Comparison of ENCODE assay signal across 13 cellular contexts in genomic region chr11:96329419-96329818, GRCh38. TPM values are rescaled to one million over a fixed set of nuclear protein-coding genes. Genes with fewer than 3 reads are reported as not detected.
DNase-seq lines count a peak whose midpoint lies in the region; ATAC-seq and TF ChIP-seq lines count a peak whose summit lies in the region.
"Had no signal": no experiment of that assay in that cellular context is flagged by ENCODE, and none has a peak within 500 bp of the region (broad histone marks: within the 10 kb centered on the region; RNA-seq: fewer than 3 reads in every experiment).

No MANE protein-coding gene starts in this region.

- H3K9me3 ChIP-seq in testis = no peaks in the 10 kb centered on the region
- H3K9me3 ChIP-seq: esophagus muscularis mucosa had no signal

- H3K27me3 Mint-ChIP-seq in naive thymus-derived CD8-positive, alpha-beta T cell = no peaks in the 10 kb centered on the region
- H3K27me3 Mint-ChIP-seq: CD4-positive, alpha-beta memory T cell had no signal

- peaks cover 44 to 93% (median 85%) of the 10 kb centered on the region in 4 donors for H3K4me1 Mint-ChIP-seq in naive thymus-derived CD8-positive, alpha-beta T cell

- H3K36me3 Mint-ChIP-seq in activated naive CD4-positive, alpha-beta T cell treated with anti-CD3 and anti-CD28 coated beads, Interleukin-2, amount 50 U/mL, for 72 hours = peaks cover 0 to 38% of the 10 kb centered on the region in 2 donors
- peaks cover 4 to 69% (median 13%) of the 10 kb centered on the region in 3 donors for H3K36me3 Mint-ChIP-seq in naive thymus-derived CD8-positive, alpha-beta T cell

- no peaks in the 10 kb centered on the region for H3K36me3 ChIP-seq in testis (ENCODE audit: low read depth, missing control alignments)
- H3K36me3 ChIP-seq: esophagus muscularis mucosa, neural progenitor cell had no signal

- no peaks in the 10 kb centered on the region for H3K9me3 Mint-ChIP-seq in activated naive CD4-positive, alpha-beta T cell treated with anti-CD3 and anti-CD28 coated beads, Interleukin-2, amount 50 U/mL, for 72 hours
- H3K9me3 Mint-ChIP-seq in naive thymus-derived CD8-positive, alpha-beta T cell = no peaks in the 10 kb centered on the region
- H3K9me3 Mint-ChIP-seq: CD4-positive, alpha-beta memory T cell; neural progenitor cell had no signal

- no peak overlapping the region for H3K4me3 ChIP-seq in testis
- H3K4me3 ChIP-seq: esophagus muscularis mucosa, neural progenitor cell had no signal

- H3K27ac ChIP-seq in testis = no peak overlapping the region
- H3K27ac ChIP-seq: esophagus muscularis mucosa, neural progenitor cell had no signal

- peaks cover 43% of the 10 kb centered on the region for H3K4me1 ChIP-seq in testis

- DNase-seq in CD1c-positive myeloid dendritic cell (ENCODE audit: extremely low spot score) = peak; percentile 34
- peak; percentile 62 for DNase-seq in M059J (ENCODE audit: low read depth)
- DNase-seq in activated naive CD4-positive, alpha-beta T cell treated with anti-CD3 and anti-CD28 coated beads, Interleukin-2, amount 50 U/mL, for 72 hours (ENCODE audit: low spot score in 2 of 2) = no peak
- DNase-seq in naive thymus-derived CD8-positive, alpha-beta T cell = no peak
- no peak for DNase-seq in testis
- no peak for DNase-seq in NCI-H2081 treated with DMSO at 0.1 percent for 48 hours (lab: John Stamatoyannopoulos, UW)
- DNase-seq in DMS 273 (lab: John Stamatoyannopoulos, UW; ENCODE audit: unreplicated experiment) = no peak
- DNase-seq: CD4-positive, alpha-beta memory T cell; HCEC 1CT; NCI-H146 had no signal

- peak; percentile 92 to 96 for ATAC-seq in activated naive CD4-positive, alpha-beta T cell treated with anti-CD3 and anti-CD28 coated beads, Interleukin-2, amount 50 U/mL, for 72 hours
- peak in 1 of 2 donors; percentile 37 for ATAC-seq in naive thymus-derived CD8-positive, alpha-beta T cell
- ATAC-seq in HG02798 (IDR thresholded peaks at IDR 0.05; ENCODE audit: poor library complexity, unreplicated experiment) = no peak

- TF ChIP-seq POLR2A in testis (IDR thresholded peaks at IDR 0.05) = no peak

- intact Hi-C loops in testis (cut with DNase I; ENCODE audit: low total_unique reads) = no loop called here

- peak overlapping the region; percentile 66 to 88 for H3K27ac Mint-ChIP-seq in activated naive CD4-positive, alpha-beta T cell treated with anti-CD3 and anti-CD28 coated beads, Interleukin-2, amount 50 U/mL, for 72 hours
- H3K27ac Mint-ChIP-seq in naive thymus-derived CD8-positive, alpha-beta T cell = peak overlapping the region in 8 of 10 donors; percentile 14 to 90 (median 46)
- H3K27ac Mint-ChIP-seq: neural progenitor cell had no signal

- peak overlapping the region in 6 of 10 donors; percentile 3 to 70 (median 47) for H3K4me3 Mint-ChIP-seq in naive thymus-derived CD8-positive, alpha-beta T cell
- H3K4me3 Mint-ChIP-seq: neural progenitor cell had no signal

- TF ChIP-seq CTCF in testis (IDR thresholded peaks at IDR 0.05) = no peak

- WGBS in testis, 2 donors = 95 to 100% methylated on average over 1 of the region's 1 CpG

- POLR2A ChIA-PET in naive thymus-derived CD8-positive, alpha-beta T cell (lab: Charles Lee) = no interaction called here

- no peaks in the 10 kb centered on the region for H3K27me3 ChIP-seq in testis
- H3K27me3 ChIP-seq: esophagus muscularis mucosa, neural progenitor cell had no signal

RNA-seq across cellular contexts. Expression of gene MAML2, which starts 13.6 kb away (rescaled TPM):
- total RNA-seq in M059J (2014; rRNA removed; shearing (Covaris generic)) = 12.0 and 14.0 TPM in 2 replicates
- total RNA-seq in activated naive CD4-positive, alpha-beta T cell treated with anti-CD3 and anti-CD28 coated beads, Interleukin-2, amount 50 U/mL, for 72 hours = 10 to 100 TPM; 26.5 to 27.9 TPM
- 10 to 100 TPM; 68.2 to 68.5 TPM for total RNA-seq in naive thymus-derived CD8-positive, alpha-beta T cell
- polyA plus RNA-seq in naive thymus-derived CD8-positive, alpha-beta T cell = 10 to 100 TPM in 2 of 3 donors, 1 to 10 TPM in 1; 6.6 to 33.0 (median 15.3) TPM
- 10 to 100 TPM; 17.6 to 23.6 TPM for total RNA-seq in testis
- polyA plus RNA-seq in testis (ENCODE audit: insufficient read depth, low read depth, low replicate concordance) = 5.1 TPM

Comparison
In these comparisons a context has a peak if more than half of its experiments do, and no peak if none do; other contexts are left out.
1. DNase-seq: peak in CD1c-positive myeloid dendritic cell (single experiment) and M059J (single experiment); none in activated naive CD4-positive, alpha-beta T cell treated with anti-CD3 and anti-CD28 coated beads, Interleukin-2, amount 50 U/mL, for 72 hours (0 of 2), naive thymus-derived CD8-positive, alpha-beta T cell (0 of 10), testis (single experiment), NCI-H2081 treated with DMSO at 0.1 percent for 48 hours (single experiment) and DMS 273 (single experiment).